32 cellular contexts compared by ENCODE assay signal in genomic region chr2:115887209-115887776, GRCh38.
DNase-seq lines count a peak whose midpoint lies in the region; ATAC-seq, FAIRE-seq and TF ChIP-seq lines count a peak whose summit lies in the region.
"Had no signal": no experiment of that assay in that cellular context is flagged by ENCODE, and none has a peak within 500 bp of the region (broad histone marks: within the 10 kb centered on the region; RNA-seq: fewer than 3 reads in every experiment).

No MANE protein-coding gene starts in this region.

- no peak for DNase-seq in HepG2 (ENCODE audit: low spot score)
- no peak for DNase-seq in right lobe of liver
- DNase-seq in K562 (ENCODE audit: extremely low read depth in 1 of 4, low spot score in 3 of 4): no peak
- DNase-seq in 8988T: no peak
- no peak for DNase-seq in NCI-H345 treated with DMSO at 0.1 percent for 48 hours (lab: John Stamatoyannopoulos, UW; ENCODE audit: unreplicated experiment)
- DNase-seq: ACHN; AML-193; BE2C; C1 segment of cervical spinal cord; Caco-2; Calu3; CD4-positive, alpha-beta memory T cell; CD4-positive, alpha-beta T cell; CD4-positive, CD25-positive, alpha-beta regulatory T cell; CD8-positive, alpha-beta memory T cell; CD8-positive, alpha-beta T cell; COR-L47; DMS 273 treated with DMSO at 0.1 percent for 48 hours; DMS153; DMS53; DMS79; DMS79 treated with DMSO at 0.1 percent for 48 hours; DND-41; EL had no signal

- in situ Hi-C loops in HepG2 (cut with HindIII; ENCODE audit: extremely low pct_ligation_motif_present, low pct_unique_long_range_greater_than_20kb) (no loop called here), K562 (cut with MboI) (no loop called here)

- H3K4me1 ChIP-seq in HepG2 (ENCODE audit: insufficient read depth, low read length): no peaks in the 10 kb centered on the region
- H3K4me1 ChIP-seq in right lobe of liver: no peaks in the 10 kb centered on the region
- no peaks in the 10 kb centered on the region for H3K4me1 ChIP-seq in HEK293 (ENCODE audit: control insufficient read depth, insufficient read depth, low read length)
- H3K4me1 ChIP-seq in K562 (replicated peaks in 1 of 2; ENCODE audit: control insufficient read depth in 2 of 2, insufficient read depth in 2 of 2, low read length in 2 of 2): no peaks in the 10 kb centered on the region
- H3K4me1 ChIP-seq: A549; BE2C; BLaER1; BLaER1 treated with 17β-estradiol and CSF1 and Interleukin-3, amounts not matched to agents 10 nM and 100 nM; Caco-2 had no signal

- CTCF ChIA-PET in HepG2 (lab: Yijun Ruan, JAX; ENCODE audit: low intra/inter-chr PET ratio, low total read pairs) (no interaction called here), HEK293 (lab: Yijun Ruan, JAX) (no interaction called here), K562 (lab: Yijun Ruan, JAX; ENCODE audit: low intra/inter-chr PET ratio) (no interaction called here)

- TF ChIP-seq RAD21 in HepG2 (CRISPR knock-in tag; IDR thresholded peaks at IDR 0.05) (no peak), K562 (CRISPR knock-in tag; conservative IDR thresholded peaks at IDR 0.05 in 1 of 2, IDR thresholded peaks at IDR 0.05 in 1 of 2) (no peak)

- H3K27me3 ChIP-seq in HepG2 (ENCODE audit: control insufficient read depth in 1 of 2, insufficient read depth in 2 of 2, low read length in 2 of 2) (no peaks in the 10 kb centered on the region), right lobe of liver (no peaks in the 10 kb centered on the region), K562 (ENCODE audit: control insufficient read depth in 2 of 2, insufficient read depth in 2 of 2, low read length in 2 of 2) (no peaks in the 10 kb centered on the region)
- H3K27me3 ChIP-seq: BE2C; BLaER1; BLaER1 treated with 17β-estradiol and CSF1 and Interleukin-3, amounts not matched to agents 10 nM and 100 nM had no signal

- H3K4me3 ChIP-seq in HepG2 (replicated peaks in 1 of 3; ENCODE audit: insufficient read depth in 1 of 3, low read depth in 2 of 3, low read length in 3 of 3) (no peak overlapping the region), right lobe of liver (no peak overlapping the region), HEK293 (ENCODE audit: low read depth, low read length) (no peak overlapping the region), K562 (no peak overlapping the region)
- H3K4me3 ChIP-seq: A549; BLaER1; BLaER1 treated with 17β-estradiol and CSF1 and Interleukin-3, amounts not matched to agents 10 nM and 100 nM had no signal

- H3K4me2 ChIP-seq in HepG2 (ENCODE audit: low read depth, low read length) (no peak overlapping the region), K562 (ENCODE audit: insufficient read depth, low read length) (no peak overlapping the region)
- H3K4me2 ChIP-seq: A549; BLaER1; BLaER1 treated with 17β-estradiol and CSF1 and Interleukin-3, amounts not matched to agents 10 nM and 100 nM had no signal

- H3K36me3 ChIP-seq in HepG2 (replicated peaks in 1 of 2; ENCODE audit: control insufficient read depth in 1 of 2, insufficient read depth in 2 of 2, low read length in 2 of 2) (no peaks in the 10 kb centered on the region), right lobe of liver (no peaks in the 10 kb centered on the region), HEK293 (ENCODE audit: control insufficient read depth in 2 of 2, insufficient read depth in 1 of 2, low read length in 2 of 2) (no peaks in the 10 kb centered on the region), K562 (ENCODE audit: control insufficient read depth, insufficient read depth, low read length) (no peaks in the 10 kb centered on the region)
- H3K36me3 ChIP-seq: BE2C; BLaER1; BLaER1 treated with 17β-estradiol and CSF1 and Interleukin-3, amounts not matched to agents 10 nM and 100 nM had no signal

- H3K9ac ChIP-seq in HepG2 (ENCODE audit: insufficient read depth, low read depth, low read length): no peak overlapping the region
- H3K9ac ChIP-seq in K562 (ENCODE audit: insufficient read depth in 1 of 2, low read depth in 2 of 2, low read length in 2 of 2): no peak overlapping the region
- H3K9ac ChIP-seq: BLaER1; BLaER1 treated with 17β-estradiol and CSF1 and Interleukin-3, amounts not matched to agents 10 nM and 100 nM had no signal

- H2AFZ ChIP-seq in HepG2 (ENCODE audit: low read length) (no peak overlapping the region), K562 (ENCODE audit: low read depth, low read length) (no peak overlapping the region)

- BruUV-seq in HepG2 (replicated peaks; lab: Mats Ljungman, UMichigan): no TSS peak
- no TSS peak for BruUV-seq in K562 (replicated peaks; lab: Mats Ljungman, UMichigan)

- intact Hi-C loops in HepG2 (cut with micrococcal nuclease; ENCODE audit: unreplicated experiment): no loop called here
- intact Hi-C loops in right lobe of liver (cut with DNase I): no loop called here
- intact Hi-C loops in K562 (cut with micrococcal nuclease): no loop called here

- ATAC-seq in HepG2: no peak
- ATAC-seq in right lobe of liver: no peak
- ATAC-seq in K562: no peak
- ATAC-seq: A549; CD8-positive, alpha-beta T cell had no signal

- H3K9me3 ChIP-seq in HepG2 (ENCODE audit: low read length) (peaks cover 94% of the 10 kb centered on the region), right lobe of liver (no peaks in the 10 kb centered on the region), HEK293 (ENCODE audit: control insufficient read depth, insufficient read depth, low read depth, low read length) (no peaks in the 10 kb centered on the region), K562 (replicated peaks; ENCODE audit: control insufficient read depth, insufficient read depth, low read depth, low read length) (no peaks in the 10 kb centered on the region)
- H3K9me3 ChIP-seq: A549, BE2C, Caco-2 had no signal

- FAIRE-seq in HepG2 (lab: Jason Lieb, UNC): no peak
- FAIRE-seq in K562 (lab: Jason Lieb, UNC): no peak
- FAIRE-seq: A204.1, A549, D721Med had no signal

- TF ChIP-seq POLR2A in HepG2 (IDR thresholded peaks at IDR 0.05; ENCODE audit: insufficient read depth in 1 of 2, low read depth in 2 of 2, low read length in 2 of 2) (no peak), right lobe of liver (IDR thresholded peaks at IDR 0.05) (no peak), K562 (conservative IDR thresholded peaks at IDR 0.05) (no peak)

- WGBS in HepG2 (ENCODE audit: low lambda C conversion rate): 7% methylated on average over 1 of the region's 1 CpG
- 50% methylated on average over 1 of the region's 1 CpG for WGBS in right lobe of liver (ENCODE audit: insufficient coverage, low coverage, low lambda C conversion rate, missing lambda C conversion rate)
- WGBS in K562 (ENCODE audit: insufficient coverage, low coverage, missing lambda C conversion rate): 0% methylated on average over 1 of the region's 1 CpG

- TF ChIP-seq EP300 in HepG2 (IDR thresholded peaks at IDR 0.05; ENCODE audit: low read depth in 2 of 2, low read length in 2 of 2) (no peak), HepG2 (CRISPR knock-in tag; IDR thresholded peaks at IDR 0.05; ENCODE audit: borderline replicate concordance) (no peak), K562 (IDR thresholded peaks at IDR 0.05; ENCODE audit: low read length) (no peak)

- H4K20me1 ChIP-seq in HepG2 (ENCODE audit: insufficient read depth, low read length) (no peaks in the 10 kb centered on the region), K562 (replicated peaks; ENCODE audit: control insufficient read depth, insufficient read depth, low read length) (no peaks in the 10 kb centered on the region)
- H4K20me1 ChIP-seq: BLaER1; BLaER1 treated with 17β-estradiol and CSF1 and Interleukin-3, amounts not matched to agents 10 nM and 100 nM had no signal

- TF ChIP-seq CTCF in HepG2 (CRISPR knock-in tag; IDR thresholded peaks at IDR 0.05) (no peak), right lobe of liver (IDR thresholded peaks at IDR 0.05) (no peak), HEK293 (tag by site-specific recombination; IDR thresholded peaks at IDR 0.05) (no peak), K562 (IDR thresholded peaks at IDR 0.05 in 2 of 3, conservative IDR thresholded peaks at IDR 0.05 in 1 of 3; ENCODE audit: insufficient read depth in 2 of 3, low read depth in 1 of 3, low read length in 3 of 3) (no peak)

- no peak overlapping the region for H3K27ac ChIP-seq in HepG2 (ENCODE audit: extremely low read length, insufficient read depth, low read length)
- no peak overlapping the region for H3K27ac ChIP-seq in right lobe of liver
- H3K27ac ChIP-seq in HEK293 (ENCODE audit: extremely low read depth, low read depth, low read length): no peak overlapping the region
- H3K27ac ChIP-seq in K562 (ENCODE audit: extremely low read depth, low read depth, low read length): no peak overlapping the region
- H3K27ac ChIP-seq: 22Rv1; A549; BLaER1; BLaER1 treated with 17β-estradiol and CSF1 and Interleukin-3, amounts not matched to agents 10 nM and 100 nM; C4-2B had no signal

- no peaks in the 10 kb centered on the region for H3K79me2 ChIP-seq in HepG2 (ENCODE audit: insufficient read depth, low read length)
- H3K79me2 ChIP-seq in K562 (ENCODE audit: control insufficient read depth, insufficient read depth, low read length): no peaks in the 10 kb centered on the region

- POLR2A ChIA-PET in HepG2 (lab: Yijun Ruan, JAX) (no interaction called here), HEK293 (lab: Yijun Ruan, JAX) (no interaction called here), K562 (lab: Yijun Ruan, JAX) (no interaction called here)

- H3K9me1 ChIP-seq in K562 (ENCODE audit: control insufficient read depth, insufficient read depth, low read length): no peaks in the 10 kb centered on the region

TF ChIP-seq in HEK293, 187 proteins besides CTCF, POLR2A, EP300 and RAD21:
- TF ChIP-seq ZNF830 (tag by site-specific recombination; IDR thresholded peaks at IDR 0.05; ENCODE audit: low read depth) (no peak), ZNF366 (tag by site-specific recombination; conservative IDR thresholded peaks at IDR 0.05) (peak; percentile 64; the same call in 1 of the 2 replicates), ZNF768 (tag by site-specific recombination; IDR thresholded peaks at IDR 0.05) (no peak), ZNF184 (tag by site-specific recombination; IDR thresholded peaks at IDR 0.05) (no peak)

TF ChIP-seq in K562, 482 proteins besides CTCF, POLR2A, EP300 and RAD21:
- TF ChIP-seq TCF15 (CRISPR knock-in tag; IDR thresholded peaks at IDR 0.05) (no peak), PCBP2 (IDR thresholded peaks at IDR 0.05; ENCODE audit: low read depth, low read length, poor library complexity, severe bottlenecking) (peak; percentile 69), CSDE1 (IDR thresholded peaks at IDR 0.05) (no peak)

Comparison
In these comparisons a context has a peak if more than half of its experiments do, and no peak if none do; other contexts are left out.
1. Of the 241 proteins assayed by ChIP-seq in both HepG2 and K562: peak only in HepG2: HNRNPK; only in K562: none; in both: PCBP2; in neither: 239.